ENCODE assay signal across 1 cellular context in genomic region chr6:10694302-10695085, GRCh38.
TF ChIP-seq lines count a peak whose summit lies in the region.

TSS of gene C6orf52 (minus strand) at chr6:10694616. CDS start at chr6:10687550, 7,066 bp downstream.
TSS of gene PAK1IP1 (plus strand) at chr6:10694972. CDS start at chr6:10694986, 14 bp downstream.

TF ChIP-seq in HEK293, 187 proteins besides CTCF, POLR2A, EP300 and RAD21 (continued from another document and continues in another):
- TF ChIP-seq ZNF704 (tag by site-specific recombination; IDR thresholded peaks at IDR 0.05) (no peak), ZNF518A (tag by site-specific recombination; conservative IDR thresholded peaks at IDR 0.05; ENCODE audit: low read depth) (peak; percentile 93), HOXA7 (CRISPR knock-in tag; IDR thresholded peaks at IDR 0.05; ENCODE audit: borderline replicate concordance) (no peak), ZNF501 (tag by site-specific recombination; IDR thresholded peaks at IDR 0.05) (peak; percentile 65; the same call in 1 of the 2 replicates), ZXDB (tag by site-specific recombination; IDR thresholded peaks at IDR 0.05) (peak; percentile 97), ZSCAN4 (tag by site-specific recombination; IDR thresholded peaks at IDR 0.05) (no peak), KLF7 (tag by site-specific recombination; IDR thresholded peaks at IDR 0.05; ENCODE audit: borderline replicate concordance) (peak; percentile 98), GLIS1 (tag by site-specific recombination; IDR thresholded peaks at IDR 0.05) (no peak), REST (tag by site-specific recombination; IDR thresholded peaks at IDR 0.05) (peak; percentile 62; the same call in 1 of the 2 replicates), ZFP3 (tag by site-specific recombination; IDR thresholded peaks at IDR 0.05; ENCODE audit: low read depth) (0 out of 2 replicates have a peak, but pooled peaks have one; percentile 7), ZNF626 (tag by site-specific recombination; IDR thresholded peaks at IDR 0.05) (no peak), ZNF274 (IDR thresholded peaks at IDR 0.05; ENCODE audit: low read length) (no peak), ZNF274 (tag by site-specific recombination; IDR thresholded peaks at IDR 0.05; ENCODE audit: borderline replicate concordance) (no peak), SP3 (tag by site-specific recombination; IDR thresholded peaks at IDR 0.05) (peak; percentile 88), SCRT1 (tag by site-specific recombination; IDR thresholded peaks at IDR 0.05; ENCODE audit: borderline replicate concordance) (peak; percentile 62; the same call in 1 of the 2 replicates), ZNF692 (tag by site-specific recombination; IDR thresholded peaks at IDR 0.05) (peak; percentile 86), ZNF394 (tag by site-specific recombination; IDR thresholded peaks at IDR 0.05; ENCODE audit: borderline replicate concordance) (peak; percentile 76; the same call in 1 of the 2 replicates), SALL2 (tag by site-specific recombination; IDR thresholded peaks at IDR 0.05; ENCODE audit: borderline replicate concordance) (no peak), ZNF202 (tag by site-specific recombination; IDR thresholded peaks at IDR 0.05; ENCODE audit: borderline replicate concordance) (no peak), ZSCAN30 (tag by site-specific recombination; IDR thresholded peaks at IDR 0.05) (peak; percentile 6; the same call in 1 of the 2 replicates), ZFP69B (tag by site-specific recombination; IDR thresholded peaks at IDR 0.05) (peak; percentile 73), ZNF473 (tag by site-specific recombination; IDR thresholded peaks at IDR 0.05) (no peak), TRIM28 (IDR thresholded peaks at IDR 0.05; ENCODE audit: borderline replicate concordance, low read length) (peak; percentile 64; the same call in 1 of the 2 replicates), ZSCAN5A (tag by site-specific recombination; IDR thresholded peaks at IDR 0.05) (no peak), ZNF18 (tag by site-specific recombination; IDR thresholded peaks at IDR 0.05) (0 out of 2 replicates have a peak, but pooled peaks have one; percentile 34), ZNF404 (tag by site-specific recombination; IDR thresholded peaks at IDR 0.05) (no peak), ZNF654 (tag by site-specific recombination; IDR thresholded peaks at IDR 0.05; ENCODE audit: low read depth) (no peak; the same call in 1 of the 2 replicates), BCL11A (tag by site-specific recombination; IDR thresholded peaks at IDR 0.05; ENCODE audit: low read depth) (no peak), ZNF610 (tag by site-specific recombination; IDR thresholded peaks at IDR 0.05; ENCODE audit: borderline replicate concordance) (peak; percentile 85), ZBTB6 (tag by site-specific recombination; IDR thresholded peaks at IDR 0.05) (no peak), KLF9 (tag by site-specific recombination; IDR thresholded peaks at IDR 0.05; ENCODE audit: low read depth) (peak; percentile 86), OSR2 (tag by site-specific recombination; IDR thresholded peaks at IDR 0.05) (0 out of 2 replicates have a peak, but pooled peaks have one; percentile 9), HOXD13 (CRISPR knock-in tag; IDR thresholded peaks at IDR 0.05; ENCODE audit: borderline replicate concordance) (no peak), MZF1 (tag by site-specific recombination; IDR thresholded peaks at IDR 0.05; ENCODE audit: borderline replicate concordance) (no peak), RBAK (tag by site-specific recombination; IDR thresholded peaks at IDR 0.05) (no peak), ZNF843 (tag by site-specific recombination; IDR thresholded peaks at IDR 0.05) (peak; percentile 62; the same call in 1 of the 2 replicates), ZNF449 (tag by site-specific recombination; IDR thresholded peaks at IDR 0.05) (peak; percentile 71; the same call in 1 of the 2 replicates), BCL6B (tag by site-specific recombination; IDR thresholded peaks at IDR 0.05) (0 out of 2 replicates have a peak, but pooled peaks have one; percentile 56), ZNF623 (tag by site-specific recombination; IDR thresholded peaks at IDR 0.05) (peak; percentile 29; the same call in 1 of the 2 replicates), ZNF324 (tag by site-specific recombination; IDR thresholded peaks at IDR 0.05) (peak; percentile 97)
